Comparison of ENCODE assay signal across 24 cellular contexts in the genomic region with DNA sequence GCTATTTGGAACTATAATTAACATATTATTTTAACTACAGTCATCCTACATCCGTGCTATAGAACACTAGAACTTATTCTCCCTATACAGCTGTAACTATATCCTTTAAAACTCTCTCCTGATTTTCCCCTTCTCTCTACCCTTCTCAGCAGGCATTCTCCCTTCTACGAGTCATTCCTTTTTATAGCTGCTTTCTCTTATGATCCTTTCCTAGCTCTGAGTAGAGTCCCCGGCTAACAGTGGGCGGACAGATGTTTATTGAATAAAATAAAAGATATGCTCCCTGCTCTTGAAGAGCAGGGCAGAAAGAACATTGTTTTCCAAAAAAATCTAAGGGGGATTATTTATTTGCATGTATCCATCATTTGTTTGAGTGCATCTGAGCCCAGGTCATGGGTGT.
"Had no signal": no experiment of that assay in that cellular context is flagged by ENCODE, and none has a peak within 500 bp of the region (broad histone marks: within the 10 kb centered on the region; RNA-seq: fewer than 3 reads in every experiment).

No MANE protein-coding gene starts in this region.

- H2AFZ ChIP-seq: hepatocyte had no signal

- H3K27ac ChIP-seq: hepatocyte, left ventricle myocardium inferior, ovary, right atrium auricular region, right lobe of liver, skin epidermis, stomach, testis, thyroid gland, transverse colon, upper lobe of left lung, vagina had no signal

- H3K4me2 ChIP-seq: hepatocyte had no signal

- H3K79me2 ChIP-seq: hepatocyte had no signal

- DNase-seq: islet precursor cell; left ventricle myocardium inferior; midbrain; mucosa of descending colon; naive thymus-derived CD8-positive, alpha-beta T cell; nephron progenitor cell; ovary; right lobe of liver; stimulated activated CD4-positive, alpha-beta T cell treated with anti-CD3 and anti-CD28 coated beads, Interleukin-12 subunit alpha, Interleukin-12 subunit beta, amount 100 ng/mL, for 4 hours; stimulated activated CD4-positive, alpha-beta T cell treated with anti-CD3 and anti-CD28 coated beads, Interleukin-15, amount 100 ng/mL, for 24 hours; stimulated activated CD4-positive, alpha-beta T cell treated with anti-CD3 and anti-CD28 coated beads, Interleukin-2, amount 100 ng/mL, for 24 hours; stimulated activated CD4-positive, alpha-beta T cell treated with anti-CD3 and anti-CD28 coated beads, Interleukin-4, amount 100 ng/mL, for 1 hour; stimulated activated naive B cell treated with anti-CD40 and anti-IgM and Interleukin-4, amounts not matched to agents 10 μg/mL and 1 μg/mL and 100 μg/mL, for 72 hours; stimulated activated naive CD8-positive, alpha-beta T cell treated with anti-CD3 and anti-CD28 coated beads, Interleukin-15, Interleukin-2, amounts not matched to agents 100 U/mL and 50 U/mL, for 24 hours; stomach; testis; thyroid gland; transverse colon; upper lobe of left lung had no signal

- H3K4me1 ChIP-seq: left ventricle myocardium inferior, right atrium auricular region, right lobe of liver, stomach, testis, thyroid gland, transverse colon, upper lobe of left lung, vagina had no signal

- H3K36me3 ChIP-seq: left ventricle myocardium inferior, ovary, right atrium auricular region, right lobe of liver, stomach, thyroid gland, transverse colon, upper lobe of left lung, vagina had no signal

- H3K9me3 ChIP-seq: left ventricle myocardium inferior, mucosa of descending colon, ovary, right atrium auricular region, right lobe of liver, stomach, testis, thyroid gland, transverse colon, upper lobe of left lung, vagina had no signal

- H3K4me3 ChIP-seq: hepatocyte, left ventricle myocardium inferior, lung, mucosa of descending colon, ovary, right atrium auricular region, right lobe of liver, skin epidermis, stomach, testis, thyroid gland, transverse colon, upper lobe of left lung, vagina had no signal

- H3K27me3 ChIP-seq: hepatocyte, ovary, right atrium auricular region, right lobe of liver, stomach, testis, thyroid gland, transverse colon, upper lobe of left lung, vagina had no signal

- ATAC-seq: mucosa of descending colon; naive thymus-derived CD8-positive, alpha-beta T cell; right lobe of liver; stimulated activated naive B cell treated with anti-CD40 and anti-IgM and Interleukin-4, amounts not matched to agents 10 μg/mL and 1 μg/mL and 100 μg/mL, for 72 hours; stimulated activated naive CD8-positive, alpha-beta T cell treated with anti-CD3 and anti-CD28 coated beads, Interleukin-15, Interleukin-2, amounts not matched to agents 100 U/mL and 50 U/mL, for 24 hours had no signal
